10 cellular contexts compared by ENCODE assay signal in genomic region chr2:85541753-85542457, GRCh38. TPM values are rescaled to one million over a fixed set of nuclear protein-coding genes. Genes with fewer than 3 reads are reported as not detected.
DNase-seq lines count a peak whose midpoint lies in the region; ATAC-seq, FAIRE-seq and TF ChIP-seq lines count a peak whose summit lies in the region.
"Had no signal": no experiment of that assay in that cellular context is flagged by ENCODE, and none has a peak within 500 bp of the region (broad histone marks: within the 10 kb centered on the region; RNA-seq: fewer than 3 reads in every experiment).

No MANE protein-coding gene starts in this region.

- H3K9me3 ChIP-seq in iPS-18a (ENCODE audit: control insufficient read depth, low read depth, low read length) (no peaks in the 10 kb centered on the region), thoracic aorta (no peaks in the 10 kb centered on the region)
- H3K9me3 ChIP-seq: Caco-2 had no signal

- peak overlapping the region; percentile 89 for H3K4me3 ChIP-seq in iPS-18a (ENCODE audit: low read length)
- peak overlapping the region; percentile 87 for H3K4me3 ChIP-seq in thoracic aorta

- peak overlapping the region; percentile 21 for H3K27ac Mint-ChIP-seq in activated naive CD4-positive, alpha-beta T cell treated with anti-CD3 and anti-CD28 coated beads, Interleukin-2, amount 10 ng/mL, durations not matched to agents 7 days and 5 days
- H3K27ac Mint-ChIP-seq in activated naive CD8-positive, alpha-beta T cell treated with anti-CD3 and anti-CD28 coated beads, Interleukin-2, amount 50 U/mL, for 24 hours: peak overlapping the region; percentile 99

- peaks cover 14% of the 10 kb centered on the region for H3K4me1 ChIP-seq in iPS-18a (ENCODE audit: control insufficient read depth, low read depth, low read length)
- peaks cover 25 to 50% of the 10 kb centered on the region in 2 donors for H3K4me1 ChIP-seq in thoracic aorta (ENCODE audit: control insufficient read depth in 1 of 2, low read depth in 2 of 2)

- H3K9ac ChIP-seq in iPS-18a (ENCODE audit: low read length): peak overlapping the region; percentile 100

- no peaks in the 10 kb centered on the region for H3K9me3 Mint-ChIP-seq in activated naive CD4-positive, alpha-beta T cell treated with anti-CD3 and anti-CD28 coated beads, Interleukin-2, amount 10 ng/mL, durations not matched to agents 7 days and 5 days
- no peaks in the 10 kb centered on the region for H3K9me3 Mint-ChIP-seq in activated naive CD8-positive, alpha-beta T cell treated with anti-CD3 and anti-CD28 coated beads, Interleukin-2, amount 50 U/mL, for 24 hours

- H3K27me3 Mint-ChIP-seq in activated naive CD4-positive, alpha-beta T cell treated with anti-CD3 and anti-CD28 coated beads, Interleukin-2, amount 10 ng/mL, durations not matched to agents 7 days and 5 days: no peaks in the 10 kb centered on the region
- H3K27me3 Mint-ChIP-seq in activated naive CD8-positive, alpha-beta T cell treated with anti-CD3 and anti-CD28 coated beads, Interleukin-2, amount 50 U/mL, for 24 hours: no peaks in the 10 kb centered on the region

- FAIRE-seq in RCC 7860 (lab: Jason Lieb, UNC): no peak

- ATAC-seq in activated naive CD8-positive, alpha-beta T cell treated with anti-CD3 and anti-CD28 coated beads, Interleukin-2, amount 50 U/mL, for 24 hours: no peak
- ATAC-seq in thoracic aorta (ENCODE audit: insufficient number of reproducible peaks, low FRiP score, low read depth) (no peak), GM18873 (IDR thresholded peaks at IDR 0.05; ENCODE audit: low FRiP score, unreplicated experiment) (no peak)

- no peak for TF ChIP-seq CTCF in thoracic aorta (IDR thresholded peaks at IDR 0.05)

- no peak for DNase-seq in activated naive CD4-positive, alpha-beta T cell treated with anti-CD3 and anti-CD28 coated beads, Interleukin-2, amount 10 ng/mL, durations not matched to agents 7 days and 5 days
- no peak for DNase-seq in activated naive CD4-positive, alpha-beta T cell treated with anti-CD3 and anti-CD28 coated beads, Interleukin-2, amount 50 U/mL, for 16 hours
- DNase-seq in activated naive CD8-positive, alpha-beta T cell treated with anti-CD3 and anti-CD28 coated beads, Interleukin-2, amount 50 U/mL, for 24 hours: no peak
- DNase-seq in thoracic aorta (ENCODE audit: low spot score): no peak
- DNase-seq in amniotic stem cell (lab: John Stamatoyannopoulos, UW): no peak
- no peak for DNase-seq in RCC 7860 (ENCODE audit: low spot score)
- DNase-seq: Caco-2, kidney glomerular epithelial cell had no signal

- CTCF ChIA-PET in activated naive CD4-positive, alpha-beta T cell treated with anti-CD3 and anti-CD28 coated beads, Interleukin-2, amount 10 ng/mL, durations not matched to agents 7 days and 5 days (lab: Charles Lee): interaction anchor here (0.8 to 8.1 kb wide), 3 partner anchors 10 to 121 kb away, joined by 3 to 62 read pairs (median 34); partner anchors contain the start of gene SH2D6

- no peaks in the 10 kb centered on the region for H3K27me3 ChIP-seq in iPS-18a (ENCODE audit: control insufficient read depth, insufficient read depth, low read length)
- no peaks in the 10 kb centered on the region for H3K27me3 ChIP-seq in thoracic aorta (replicated peaks; ENCODE audit: insufficient read depth)

- H3K4me3 Mint-ChIP-seq in activated naive CD4-positive, alpha-beta T cell treated with anti-CD3 and anti-CD28 coated beads, Interleukin-2, amount 10 ng/mL, durations not matched to agents 7 days and 5 days: peak overlapping the region; percentile 92
- H3K4me3 Mint-ChIP-seq in activated naive CD8-positive, alpha-beta T cell treated with anti-CD3 and anti-CD28 coated beads, Interleukin-2, amount 50 U/mL, for 24 hours: peak overlapping the region; percentile 95

- H3K36me3 ChIP-seq in iPS-18a (ENCODE audit: control insufficient read depth, low read depth, low read length) (peaks cover 61% of the 10 kb centered on the region), thoracic aorta (peaks cover 35% of the 10 kb centered on the region)

- H3K27ac ChIP-seq in iPS-18a (ENCODE audit: low read length) (no peak overlapping the region), thoracic aorta (peak overlapping the region; percentile 13 to 98)

- peaks cover 48% of the 10 kb centered on the region for H3K4me1 Mint-ChIP-seq in activated naive CD4-positive, alpha-beta T cell treated with anti-CD3 and anti-CD28 coated beads, Interleukin-2, amount 10 ng/mL, durations not matched to agents 7 days and 5 days
- peaks cover 46% of the 10 kb centered on the region for H3K4me1 Mint-ChIP-seq in activated naive CD8-positive, alpha-beta T cell treated with anti-CD3 and anti-CD28 coated beads, Interleukin-2, amount 50 U/mL, for 24 hours

- peaks cover 63% of the 10 kb centered on the region for H3K36me3 Mint-ChIP-seq in activated naive CD4-positive, alpha-beta T cell treated with anti-CD3 and anti-CD28 coated beads, Interleukin-2, amount 10 ng/mL, durations not matched to agents 7 days and 5 days
- peaks cover 66% of the 10 kb centered on the region for H3K36me3 Mint-ChIP-seq in activated naive CD8-positive, alpha-beta T cell treated with anti-CD3 and anti-CD28 coated beads, Interleukin-2, amount 50 U/mL, for 24 hours (ENCODE audit: low read depth)

RNA-seq across cellular contexts. Expression of gene MAT2A, which starts 2.9 kb away (rescaled TPM):
- total RNA-seq in thoracic aorta: 100 to 1,000 TPM; 230 to 475 TPM

RNA-seq across cellular contexts. Expression of gene GGCX, which starts 19.4 kb away (rescaled TPM):
- total RNA-seq in thoracic aorta: 10 to 100 TPM; 28.4 to 38.4 TPM

RNA-seq across cellular contexts. Expression of gene VAMP8, which starts 35.5 kb away (rescaled TPM):
- total RNA-seq in thoracic aorta: 10 to 100 TPM; 30.9 to 34.9 TPM

RNA-seq across cellular contexts. Expression of gene VAMP5, which starts 42.3 kb away (rescaled TPM):
- 10 to 100 TPM; 27.1 to 42.8 TPM for total RNA-seq in thoracic aorta

RNA-seq across cellular contexts. Expression of gene RNF181, which starts 53.6 kb away (rescaled TPM):
- total RNA-seq in thoracic aorta: 100 to 1,000 TPM; 107 to 124 TPM
